ENCODE assay signal across 8 cellular contexts in genomic region chr13:76473552-76474134, GRCh38.
DNase-seq lines count a peak whose midpoint lies in the region; FAIRE-seq and TF ChIP-seq lines count a peak whose summit lies in the region.

No MANE protein-coding gene starts in this region.

- TF ChIP-seq CTCF in osteocyte (IDR thresholded peaks at IDR 0.05) = peak; percentile 91
- peak; percentile 84 to 92 (median 85) for TF ChIP-seq CTCF in transverse colon (IDR thresholded peaks at IDR 0.05)

- H3K4me3 Mint-ChIP-seq in osteocyte (ENCODE audit: unreplicated experiment) = no peak overlapping the region

- intact Hi-C loops in transverse colon (cut with DNase I; ENCODE audit: low total_unique reads) = loop anchor here (5.0 kb wide), 1 partner anchor 601 kb away; no protein-coding TSS in a partner anchor

- H3K9me3 Mint-ChIP-seq in osteocyte (ENCODE audit: unreplicated experiment) = no peaks in the 10 kb centered on the region

- no peaks in the 10 kb centered on the region for H3K4me1 ChIP-seq in transverse colon

- H3K36me3 ChIP-seq in transverse colon = no peaks in the 10 kb centered on the region

- in situ Hi-C loops in transverse colon (cut with MboI; ENCODE audit: low pct_ligation_motif_present in 1 of 4, low pct_unique_long_range_greater_than_20kb in 1 of 4, low sequenced_read_pairs in 3 of 4) = loop anchor here (5.0 to 25.0 kb wide), 5 partner anchors 431 to 786 kb away; no protein-coding TSS in a partner anchor

- no peak overlapping the region for H3K27ac Mint-ChIP-seq in osteocyte (ENCODE audit: unreplicated experiment)

- DNase-seq in GM04503 (ENCODE audit: low read depth) (peak; percentile 16), GOT3 (lab: John Stamatoyannopoulos, UW) (peak; percentile 4), Kasumi-1 (lab: John Stamatoyannopoulos, UW) (peak; percentile 82 to 86), SHP77 treated with DMSO at 0.1 percent for 48 hours (lab: John Stamatoyannopoulos, UW) (peak; percentile 64), frontal cortex (ENCODE audit: low spot score in 2 of 2) (peak; percentile 5 to 14), osteocyte (ENCODE audit: extremely low spot score, unreplicated experiment) (peak; percentile 90), transverse colon (peak; percentile 73)
- peak; percentile 24 for DNase-seq in activated T-helper 9 cell treated with anti-CD3 and anti-CD28 coated beads, Interleukin-2, amount 50 U/mL, for 16 hours (ENCODE audit: low read depth)

- TF ChIP-seq POLR2A in transverse colon (IDR thresholded peaks at IDR 0.05) = no peak

- no peak for TF ChIP-seq EP300 in transverse colon (IDR thresholded peaks at IDR 0.05; ENCODE audit: low read depth)

- H3K9me3 ChIP-seq in transverse colon = no peaks in the 10 kb centered on the region

- no peak overlapping the region for H3K4me3 ChIP-seq in transverse colon

- H3K27me3 ChIP-seq in transverse colon = no peaks in the 10 kb centered on the region

- peaks cover 44% of the 10 kb centered on the region for H3K27me3 Mint-ChIP-seq in osteocyte (ENCODE audit: unreplicated experiment)

- H3K36me3 Mint-ChIP-seq in osteocyte (ENCODE audit: unreplicated experiment) = no peaks in the 10 kb centered on the region

- FAIRE-seq in frontal cortex (lab: Jason Lieb, UNC) = peak; percentile 87

- no peak overlapping the region for H3K27ac ChIP-seq in transverse colon

- H3K4me1 Mint-ChIP-seq in osteocyte (ENCODE audit: unreplicated experiment) = no peaks in the 10 kb centered on the region

Comparison
In these comparisons a context has a peak if more than half of its experiments do, and no peak if none do; other contexts are left out.
1. DNase-seq: peak in every context shown above with its lines; median percentile 90 in osteocyte; 84 in Kasumi-1; 73 in transverse colon; 64 in SHP77 treated with DMSO at 0.1 percent for 48 hours; 24 in activated T-helper 9 cell treated with anti-CD3 and anti-CD28 coated beads, Interleukin-2, amount 50 U/mL, for 16 hours; 16 in GM04503; 10 in frontal cortex; 4 in GOT3.